ENCODE assay signal across 2 cellular contexts in the genomic region with DNA sequence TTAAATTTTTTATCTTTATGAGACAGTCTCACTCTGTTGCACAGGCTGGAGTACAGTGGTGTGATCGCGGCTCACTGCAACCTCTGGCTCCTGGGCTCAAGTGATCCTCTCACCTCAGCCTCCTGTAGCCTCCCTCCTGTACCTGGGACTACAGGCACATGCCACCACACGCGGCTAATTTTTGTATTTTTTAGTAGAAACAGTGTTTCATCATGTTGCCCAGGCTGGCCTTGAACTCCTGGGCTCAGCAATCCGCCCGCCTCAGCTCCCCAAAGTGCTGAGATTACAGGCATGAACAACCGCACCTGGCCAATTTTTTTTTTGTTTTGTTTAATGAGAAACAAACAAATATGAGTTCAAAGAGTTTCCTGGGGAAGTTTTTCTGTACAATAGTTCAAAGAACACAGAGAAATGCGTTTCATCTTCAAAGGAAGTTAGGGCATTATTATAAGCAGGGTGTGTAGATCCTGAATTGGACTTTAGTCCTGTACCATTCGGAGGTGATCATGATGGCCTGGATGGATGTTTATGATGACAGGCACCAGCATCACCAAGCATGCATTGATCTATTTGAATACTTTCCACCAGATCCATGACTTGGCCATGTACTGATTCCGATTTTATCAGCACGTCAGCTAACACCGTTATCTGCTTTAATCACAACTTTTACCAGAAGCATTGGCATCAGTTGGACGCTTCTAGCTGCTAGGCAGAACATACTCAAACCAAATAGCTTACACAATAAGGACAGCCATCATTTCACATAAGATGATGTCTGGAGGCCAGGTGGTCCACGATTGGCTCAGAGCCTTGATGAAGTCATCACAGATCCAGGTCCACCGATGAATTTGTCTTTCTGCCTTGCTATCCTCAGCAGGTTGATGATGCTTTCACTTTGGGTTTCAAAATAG.
TF ChIP-seq lines count a peak whose summit lies in the region.

No MANE protein-coding gene starts in this region.

TF ChIP-seq in GM12891, 5 proteins besides CTCF, POLR2A, EP300 and RAD21:
- TF ChIP-seq POU2F2 (IDR thresholded peaks at IDR 0.05; ENCODE audit: low read depth, low read length) (no peak), SPI1 (IDR thresholded peaks at IDR 0.05; ENCODE audit: low read depth, low read length) (no peak)

TF ChIP-seq in K562, 482 proteins besides CTCF, POLR2A, EP300 and RAD21:
- TF ChIP-seq CBX8 (IDR thresholded peaks at IDR 0.05; ENCODE audit: borderline replicate concordance, extremely low read depth, low read depth, low read length, poor library complexity, severe bottlenecking), result peak; percentile 84
- TF ChIP-seq BHLHE40 (IDR thresholded peaks at IDR 0.05; ENCODE audit: low read length), result no peak
- TF ChIP-seq ESRRA (IDR thresholded peaks at IDR 0.05; ENCODE audit: borderline replicate concordance, low read depth), result no peak
- TF ChIP-seq, protein P1, sequence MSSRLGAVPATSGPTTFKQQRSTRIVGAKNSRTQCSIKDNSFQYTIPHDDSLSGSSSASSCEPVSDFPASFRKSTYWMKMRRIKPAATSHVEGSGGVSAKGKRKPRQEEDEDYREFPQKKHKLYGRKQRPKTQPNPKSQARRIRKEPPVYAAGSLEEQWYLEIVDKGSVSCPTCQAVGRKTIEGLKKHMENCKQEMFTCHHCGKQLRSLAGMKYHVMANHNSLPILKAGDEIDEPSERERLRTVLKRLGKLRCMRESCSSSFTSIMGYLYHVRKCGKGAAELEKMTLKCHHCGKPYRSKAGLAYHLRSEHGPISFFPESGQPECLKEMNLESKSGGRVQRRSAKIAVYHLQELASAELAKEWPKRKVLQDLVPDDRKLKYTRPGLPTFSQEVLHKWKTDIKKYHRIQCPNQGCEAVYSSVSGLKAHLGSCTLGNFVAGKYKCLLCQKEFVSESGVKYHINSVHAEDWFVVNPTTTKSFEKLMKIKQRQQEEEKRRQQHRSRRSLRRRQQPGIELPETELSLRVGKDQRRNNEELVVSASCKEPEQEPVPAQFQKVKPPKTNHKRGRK (tag; IDR thresholded peaks at IDR 0.05), result no peak
- no peak for TF ChIP-seq DACH1 (IDR thresholded peaks at IDR 0.05; ENCODE audit: partially characterized antibody)
- TF ChIP-seq, protein P2, sequence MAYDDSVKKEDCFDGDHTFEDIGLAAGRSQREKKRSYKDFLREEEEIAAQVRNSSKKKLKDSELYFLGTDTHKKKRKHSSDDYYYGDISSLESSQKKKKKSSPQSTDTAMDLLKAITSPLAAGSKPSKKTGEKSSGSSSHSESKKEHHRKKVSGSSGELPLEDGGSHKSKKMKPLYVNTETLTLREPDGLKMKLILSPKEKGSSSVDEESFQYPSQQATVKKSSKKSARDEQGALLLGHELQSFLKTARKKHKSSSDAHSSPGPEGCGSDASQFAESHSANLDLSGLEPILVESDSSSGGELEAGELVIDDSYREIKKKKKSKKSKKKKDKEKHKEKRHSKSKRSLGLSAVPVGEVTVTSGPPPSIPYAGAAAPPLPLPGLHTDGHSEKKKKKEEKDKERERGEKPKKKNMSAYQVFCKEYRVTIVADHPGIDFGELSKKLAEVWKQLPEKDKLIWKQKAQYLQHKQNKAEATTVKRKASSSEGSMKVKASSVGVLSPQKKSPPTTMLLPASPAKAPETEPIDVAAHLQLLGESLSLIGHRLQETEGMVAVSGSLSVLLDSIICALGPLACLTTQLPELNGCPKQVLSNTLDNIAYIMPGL (CRISPR knock-in tag; IDR thresholded peaks at IDR 0.05), result no peak
